ENCODE assay signal across 8 cellular contexts in the genomic region with DNA sequence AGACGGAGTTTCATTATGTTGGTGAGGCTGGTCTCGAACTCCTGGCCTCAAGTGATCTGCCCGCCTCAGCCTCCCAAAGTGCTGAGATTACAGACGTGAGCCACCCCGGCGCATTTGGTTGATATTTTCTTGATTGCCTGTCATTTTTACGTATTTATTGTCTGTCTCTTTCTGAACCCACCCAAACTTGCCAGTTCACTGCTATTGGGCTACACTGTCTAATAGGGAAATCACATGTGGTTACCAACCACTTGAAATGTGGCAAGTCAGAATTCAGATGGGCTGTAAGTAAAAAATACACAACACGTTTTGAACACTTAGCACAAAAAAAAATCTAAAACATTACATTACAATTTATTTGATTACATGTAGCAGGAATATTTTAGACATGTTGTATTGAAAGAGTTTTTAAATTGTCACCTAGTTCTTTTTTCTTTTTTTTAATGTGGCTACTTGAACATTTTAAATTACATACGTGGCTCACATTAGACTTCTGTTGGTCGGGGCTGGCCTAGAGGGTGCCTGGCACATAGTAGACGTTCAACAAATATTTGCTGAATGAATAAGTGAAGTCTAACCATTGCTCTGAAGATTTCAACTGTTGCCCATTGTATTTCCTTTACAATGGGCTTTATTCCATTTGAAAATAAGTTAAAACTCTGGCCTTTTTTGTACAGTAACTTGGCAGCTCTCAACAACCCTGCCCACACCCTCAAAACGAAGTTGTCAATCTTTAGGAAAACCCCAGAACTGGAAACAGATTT. TPM values are rescaled to one million over a fixed set of nuclear protein-coding genes. Genes with fewer than 3 reads are reported as not detected.
DNase-seq lines count a peak whose midpoint lies in the region; ATAC-seq and TF ChIP-seq lines count a peak whose summit lies in the region.

No MANE protein-coding gene starts in this region.

- H3K27me3 Mint-ChIP-seq in T-cell (no peaks in the 10 kb centered on the region), progenitor cell of endocrine pancreas (no peaks in the 10 kb centered on the region)

- peaks cover 13 to 80% (median 16%) of the 10 kb centered on the region in 3 donors for H3K4me1 ChIP-seq in esophagus squamous epithelium

- intact Hi-C loops in esophagus squamous epithelium (cut with DNase I), result no loop called here

- H3K9me3 ChIP-seq in esophagus squamous epithelium, result no peaks in the 10 kb centered on the region

- H3K27ac ChIP-seq in esophagus squamous epithelium, result peak overlapping the region; percentile 97 to 100 (median 99)

- peak overlapping the region; percentile 80 to 90 (median 90) for H3K4me3 Mint-ChIP-seq in T-cell
- peak overlapping the region; percentile 82 for H3K4me3 Mint-ChIP-seq in progenitor cell of endocrine pancreas (ENCODE audit: low read depth)

- ATAC-seq in T-cell (replicated peaks in 1 of 4), result peak in 1 of 4 experiments; percentile 26
- ATAC-seq in GM21529 (IDR thresholded peaks at IDR 0.05; ENCODE audit: unreplicated experiment), result no peak
- no peak for ATAC-seq in esophagus mucosa
- no peak for ATAC-seq in HG02588 (IDR thresholded peaks at IDR 0.05; ENCODE audit: unreplicated experiment)

- 65 to 68% methylated on average over 12 of the region's 12 CpGs for WGBS in esophagus squamous epithelium, 2 donors

- H3K9me3 Mint-ChIP-seq in T-cell (no peaks in the 10 kb centered on the region), progenitor cell of endocrine pancreas (ENCODE audit: low read depth) (no peaks in the 10 kb centered on the region)

- POLR2A ChIA-PET in T-cell (lab: Charles Lee), result no interaction called here

- CTCF ChIA-PET in T-cell (lab: Charles Lee), result interaction anchor here in 1 of 2 donors (0.5 to 1.0 kb wide), 2 partner anchors 24 to 314 kb away, joined by 3 to 4 read pairs; no protein-coding TSS in a partner anchor

- TF ChIP-seq CTCF in esophagus squamous epithelium (IDR thresholded peaks at IDR 0.05), result no peak
- TF ChIP-seq CTCF in progenitor cell of endocrine pancreas (IDR thresholded peaks at IDR 0.05; ENCODE audit: unreplicated experiment), result no peak

- H3K27ac Mint-ChIP-seq in T-cell, result peak overlapping the region; percentile 94 to 96
- peak overlapping the region; percentile 89 for H3K27ac Mint-ChIP-seq in progenitor cell of endocrine pancreas

- peaks cover 39 to 48% (median 46%) of the 10 kb centered on the region in 3 donors for H3K4me1 Mint-ChIP-seq in T-cell
- peaks cover 26% of the 10 kb centered on the region for H3K4me1 Mint-ChIP-seq in progenitor cell of endocrine pancreas (ENCODE audit: low read depth)

- H3K27me3 ChIP-seq in esophagus squamous epithelium, result no peaks in the 10 kb centered on the region

- H3K4me3 ChIP-seq in esophagus squamous epithelium, result peak overlapping the region in 2 of 4 donors; percentile 85 to 93

- TF ChIP-seq POLR2A in esophagus squamous epithelium (IDR thresholded peaks at IDR 0.05), result no peak

- H3K36me3 Mint-ChIP-seq in T-cell (no peaks in the 10 kb centered on the region), progenitor cell of endocrine pancreas (ENCODE audit: insufficient read depth) (peaks cover 1% of the 10 kb centered on the region)

- no peaks in the 10 kb centered on the region for H3K36me3 ChIP-seq in esophagus squamous epithelium

- DNase-seq in EH (ENCODE audit: low read depth) (peak; percentile 80), T-cell (no peak), esophagus squamous epithelium (lab: John Stamatoyannopoulos, UW) (no peak), progenitor cell of endocrine pancreas (ENCODE audit: low spot score, unreplicated experiment) (no peak), NCI-H2029 (lab: John Stamatoyannopoulos, UW) (no peak)

RNA-seq across cellular contexts. Expression of a gene that starts 1.9 kb away (rescaled TPM):
- total RNA-seq in T-cell (10 to 100 TPM; 19.6 to 33.7 (median 25.8) TPM), esophagus squamous epithelium (10 to 100 TPM; 67.5 to 79.5 (median 74.1) TPM), progenitor cell of endocrine pancreas (45.9 and 46.9 TPM in 2 replicates), esophagus mucosa (86.7 TPM)

RNA-seq across cellular contexts. Expression of a gene that starts 42.6 kb away (rescaled TPM):
- total RNA-seq in T-cell (10 to 100 TPM; 12.4 to 16.3 (median 13.5) TPM), esophagus squamous epithelium (10 to 100 TPM; 11.5 to 32.2 (median 19.1) TPM), progenitor cell of endocrine pancreas (35.8 and 37.4 TPM in 2 replicates), esophagus mucosa (16.2 TPM)

RNA-seq across cellular contexts. Expression of a gene that starts 44.7 kb away (rescaled TPM):
- 1 to 10 TPM; 1.6 to 4.1 (median 3.2) TPM for total RNA-seq in T-cell
- 10 to 100 TPM; 11.9 to 47.1 (median 25.8) TPM for total RNA-seq in esophagus squamous epithelium
- total RNA-seq in progenitor cell of endocrine pancreas, result 31.5 and 33.8 TPM in 2 replicates
- total RNA-seq in esophagus mucosa, result 14.5 TPM
